In genomic region chr9:89408628-89409101, GRCh38 we compare ENCODE assay signal across 1 cellular context.
TF ChIP-seq lines count a peak whose summit lies in the region.

No MANE protein-coding gene starts in this region.

TF ChIP-seq in neural cell, 6 proteins besides CTCF, POLR2A, EP300 and RAD21 (continued from another document):
- TF ChIP-seq REST (IDR thresholded peaks at IDR 0.05; ENCODE audit: borderline replicate concordance), result no peak
- no peak for TF ChIP-seq EZH2 (IDR thresholded peaks at IDR 0.05; ENCODE audit: borderline replicate concordance, insufficient read depth, low read length, poor library complexity, severe bottlenecking)
- no peak for TF ChIP-seq TAF1 (IDR thresholded peaks at IDR 0.05; ENCODE audit: low read depth)
- TF ChIP-seq SMC3 (conservative IDR thresholded peaks at IDR 0.05; ENCODE audit: poor library complexity), result no peak
- no peak for TF ChIP-seq POLR2AphosphoS5 (IDR thresholded peaks at IDR 0.05)
TF ChIP-seq in neural cell: peak in this region for 0.
